8 cellular contexts compared by ENCODE assay signal in the genomic region with DNA sequence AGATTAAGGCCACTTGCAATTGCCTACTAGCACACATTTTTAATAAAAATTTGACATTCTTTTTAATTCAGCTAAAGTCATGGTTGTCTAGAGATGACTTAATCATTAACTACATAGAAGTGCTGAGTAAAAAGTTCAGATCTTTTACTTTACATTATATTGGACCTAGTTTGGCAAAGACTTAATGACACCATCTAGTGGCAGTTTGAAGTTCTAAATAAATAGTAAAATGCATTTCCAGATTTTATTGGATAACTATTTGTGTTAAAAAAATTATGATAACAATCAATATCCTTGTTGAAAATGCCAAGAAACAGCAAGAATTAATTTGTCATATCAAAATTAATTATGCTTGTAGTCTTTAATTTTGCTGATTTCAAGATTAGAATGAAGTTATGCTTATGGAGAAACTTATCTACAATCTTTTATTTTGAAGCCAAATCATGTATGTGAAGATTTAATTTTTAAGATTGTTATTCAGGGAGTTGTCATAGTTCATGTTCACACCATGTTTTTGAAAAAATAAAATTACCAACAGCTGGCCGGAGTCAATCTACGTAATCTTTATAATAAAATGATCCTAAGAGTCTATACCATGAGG.
A peak's percentile ranks its signal among the peaks of the same experiment; 100 is the strongest.
DNase-seq lines count a peak whose midpoint lies in the region; ATAC-seq and TF ChIP-seq lines count a peak whose summit lies in the region.

No MANE protein-coding gene starts in this region.

- ATAC-seq in PC-3 = no peak
- ATAC-seq in HG02623 (IDR thresholded peaks at IDR 0.05; ENCODE audit: unreplicated experiment) = no peak
- ATAC-seq in GM19324 (IDR thresholded peaks at IDR 0.05; ENCODE audit: low FRiP score, unreplicated experiment) = no peak

- no peaks in the 10 kb centered on the region for H3F3A ChIP-seq in PC-3 (ENCODE audit: low read length, unreplicated experiment)

- CTCF ChIA-PET in PC-3 (lab: Charles Lee) = no interaction called here

- H3K9ac ChIP-seq in PC-3 (ENCODE audit: low read length) = no peak overlapping the region

- H3K4me2 ChIP-seq in PC-3 (ENCODE audit: low read length) = no peak overlapping the region

- H3K9me3 ChIP-seq in PC-3 (ENCODE audit: low read length) = no peaks in the 10 kb centered on the region

- H3K4me3 ChIP-seq in AG10803 (ENCODE audit: low read length) (no peak overlapping the region), PC-3 (ENCODE audit: low read length) (no peak overlapping the region), fibroblast of villous mesenchyme (ENCODE audit: low read depth, low read length) (no peak overlapping the region)

- H3K27ac ChIP-seq in PC-3 (ENCODE audit: low read length) = no peak overlapping the region

- no peaks in the 10 kb centered on the region for H4K20me1 ChIP-seq in PC-3 (ENCODE audit: low read length)

- POLR2A ChIA-PET in PC-3 (lab: Charles Lee; ENCODE audit: unreplicated experiment) = no interaction called here

- no peaks in the 10 kb centered on the region for H3K9me2 ChIP-seq in PC-3 (replicated peaks; ENCODE audit: low read length)

- TF ChIP-seq CTCF in AG10803 (conservative IDR thresholded peaks at IDR 0.05; ENCODE audit: low read length) (peak; percentile 60), GM20000 (IDR thresholded peaks at IDR 0.05; ENCODE audit: extremely low read depth, missing control alignments) (peak; percentile 2), PC-3 (conservative IDR thresholded peaks at IDR 0.05; ENCODE audit: low read depth, low read length) (peak; percentile 54), fibroblast of villous mesenchyme (IDR thresholded peaks at IDR 0.05; ENCODE audit: insufficient read depth, low read depth, low read length) (peak; percentile 42)

- no peak overlapping the region for H2AFZ ChIP-seq in PC-3 (ENCODE audit: low read length)

- DNase-seq in AG10803 (ENCODE audit: low read depth) = peak; percentile 32
- DNase-seq in GM20000 (ENCODE audit: low spot score) = peak; percentile 26
- peak; percentile 26 for DNase-seq in PC-3
- peak; percentile 27 for DNase-seq in fibroblast of villous mesenchyme (ENCODE audit: low read depth)
- DNase-seq in AG08396 (ENCODE audit: low spot score) = no peak
- DNase-seq in NCI-H748 (lab: John Stamatoyannopoulos, UW; ENCODE audit: unreplicated experiment) = no peak

- intact Hi-C loops in PC-3 (cut with micrococcal nuclease) = loop anchor here (10.0 kb wide), 1 partner anchor 175 kb away; no protein-coding TSS in a partner anchor

- H3K4me1 ChIP-seq in PC-3 (ENCODE audit: insufficient read depth, low read length) = no peaks in the 10 kb centered on the region

- H3K79me2 ChIP-seq in PC-3 (ENCODE audit: low read length) = no peaks in the 10 kb centered on the region

- H3K27me3 ChIP-seq in PC-3 (ENCODE audit: low read length) = no peaks in the 10 kb centered on the region

- no TSS peak for BruUV-seq in PC-3 (replicated peaks; lab: Mats Ljungman, UMichigan)

- H3K36me3 ChIP-seq in PC-3 (ENCODE audit: low read depth, low read length) = no peaks in the 10 kb centered on the region

Comparison
In these comparisons a context has a peak if more than half of its experiments do, and no peak if none do; other contexts are left out.
1. DNase-seq: peak in AG10803 (single experiment), GM20000 (single experiment), PC-3 (single experiment) and fibroblast of villous mesenchyme (single experiment); none in AG08396 (single experiment) and NCI-H748 (single experiment).
2. CTCF ChIP-seq: peak in every context shown above with its lines; median percentile 60 in AG10803; 54 in PC-3; 42 in fibroblast of villous mesenchyme; 2 in GM20000.